In the genomic region with DNA sequence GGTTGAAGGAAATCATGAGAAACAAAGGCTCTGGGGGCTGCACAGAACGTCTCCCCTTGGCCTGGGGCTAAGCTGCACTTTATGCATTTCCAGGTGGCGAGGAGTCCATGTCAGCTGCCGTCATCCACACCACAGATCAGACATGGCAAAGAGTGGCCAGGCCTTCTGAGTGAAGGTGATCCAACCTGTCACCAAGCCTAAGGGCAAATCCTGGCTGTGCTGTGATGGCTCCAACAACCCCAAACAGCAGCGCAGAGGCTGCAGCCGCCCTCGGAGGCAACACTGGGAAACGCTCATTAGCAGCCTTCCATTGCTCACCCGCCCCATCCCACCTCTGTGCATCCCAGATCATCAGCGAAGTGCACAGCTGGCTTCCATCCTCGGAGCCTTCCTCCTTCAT, we compare ENCODE assay signal across 25 cellular contexts.
"Had no signal": no experiment of that assay in that cellular context is flagged by ENCODE, and none has a peak within 500 bp of the region (broad histone marks: within the 10 kb centered on the region; RNA-seq: fewer than 3 reads in every experiment).

No MANE protein-coding gene starts in this region.

- H3K36me3 Mint-ChIP-seq: activated CD4-positive, alpha-beta memory T cell treated with anti-CD3 and anti-CD28 coated beads for 36 hours; activated naive CD4-positive, alpha-beta T cell treated with anti-CD3 and anti-CD28 coated beads, Interleukin-2, amount 50 U/mL, for 72 hours had no signal

- H3K27me3 ChIP-seq: brain microvascular endothelial cell had no signal

- H3K27ac Mint-ChIP-seq: activated CD4-positive, alpha-beta memory T cell treated with anti-CD3 and anti-CD28 coated beads for 36 hours; activated CD4-positive, alpha-beta T cell treated with anti-CD3 and anti-CD28 coated beads, Interleukin-2, amount 10 ng/mL, durations not matched to agents 7 days and 5 days; activated naive CD4-positive, alpha-beta T cell treated with anti-CD3 and anti-CD28 coated beads, Interleukin-2, amount 50 U/mL, for 72 hours; activated naive CD8-positive, alpha-beta T cell treated with anti-CD3 and anti-CD28 coated beads, Interleukin-2, amount 50 U/mL, for 24 hours had no signal

- H3K4me3 Mint-ChIP-seq: activated CD4-positive, alpha-beta memory T cell treated with anti-CD3 and anti-CD28 coated beads for 36 hours; activated CD4-positive, alpha-beta T cell treated with anti-CD3 and anti-CD28 coated beads, Interleukin-2, amount 10 ng/mL, durations not matched to agents 7 days and 5 days; activated naive CD8-positive, alpha-beta T cell treated with anti-CD3 and anti-CD28 coated beads, Interleukin-2, amount 50 U/mL, for 24 hours; activated T-cell treated with anti-CD3 and anti-CD28 coated beads, Interleukin-2, amount 50 U/mL, for 4 hours had no signal

- H3K4me3 ChIP-seq: cardiac muscle cell, PC-9 had no signal

- H3K4me2 ChIP-seq: KMS-11, PC-9 had no signal

- H3K27ac ChIP-seq: brain microvascular endothelial cell, cardiac muscle cell, KMS-11, PC-9 had no signal

- H3K36me3 ChIP-seq: brain microvascular endothelial cell, cardiac muscle cell had no signal

- DNase-seq: activated CD4-positive, alpha-beta memory T cell treated with anti-CD3 and anti-CD28 coated beads for 36 hours; activated CD4-positive, alpha-beta T cell treated with anti-CD3 and anti-CD28 coated beads, Interleukin-2, amount 10 ng/mL, durations not matched to agents 7 days and 5 days; activated CD4-positive, CD25-positive, alpha-beta regulatory T cell; activated CD8-positive, alpha-beta memory T cell treated with anti-CD3 and anti-CD28 coated beads for 24 hours; activated effector memory CD4-positive, alpha-beta T cell treated with anti-CD3 and anti-CD28 coated beads, Interleukin-2, amount 50 U/mL, for 16 hours; activated naive CD4-positive, alpha-beta T cell treated with Interleukin-2 at 50 U/mL for 16 hours; activated naive CD8-positive, alpha-beta T cell treated with anti-CD3 and anti-CD28 coated beads, Interleukin-2, amount 50 U/mL, for 24 hours; activated T-cell treated with anti-CD3 and anti-CD28 coated beads, Interleukin-2, amount 50 U/mL, for 4 hours; amygdala; brain microvascular endothelial cell; NCI-H1092; NCI-H1436; NCI-H1694 treated with DMSO at 0.1 percent for 48 hours; NCI-H2081; NCI-H2227 treated with DMSO at 0.1 percent for 48 hours; NCI-H446 treated with DMSO at 0.1 percent for 48 hours; NCI-H524 treated with DMSO at 0.1 percent for 48 hours; NCI-H82; PC-9; SIG-M5; T-helper 2 cell; T1000 had no signal

- H3K9ac ChIP-seq: KMS-11 had no signal

- H3K9me3 Mint-ChIP-seq: activated CD4-positive, alpha-beta memory T cell treated with anti-CD3 and anti-CD28 coated beads for 36 hours; activated CD4-positive, alpha-beta T cell treated with anti-CD3 and anti-CD28 coated beads, Interleukin-2, amount 10 ng/mL, durations not matched to agents 7 days and 5 days; activated naive CD4-positive, alpha-beta T cell treated with anti-CD3 and anti-CD28 coated beads, Interleukin-2, amount 50 U/mL, for 72 hours; activated naive CD8-positive, alpha-beta T cell treated with anti-CD3 and anti-CD28 coated beads, Interleukin-2, amount 50 U/mL, for 24 hours; activated T-cell treated with anti-CD3 and anti-CD28 coated beads, Interleukin-2, amount 50 U/mL, for 4 hours had no signal

- H2AFZ ChIP-seq: PC-9 had no signal

- H3K4me1 Mint-ChIP-seq: activated CD4-positive, alpha-beta T cell treated with anti-CD3 and anti-CD28 coated beads, Interleukin-2, amount 10 ng/mL, durations not matched to agents 7 days and 5 days; activated naive CD8-positive, alpha-beta T cell treated with anti-CD3 and anti-CD28 coated beads, Interleukin-2, amount 50 U/mL, for 24 hours had no signal

- H3K27me3 Mint-ChIP-seq: activated CD4-positive, alpha-beta memory T cell treated with anti-CD3 and anti-CD28 coated beads for 36 hours; activated naive CD8-positive, alpha-beta T cell treated with anti-CD3 and anti-CD28 coated beads, Interleukin-2, amount 50 U/mL, for 24 hours had no signal

- ATAC-seq: activated naive CD4-positive, alpha-beta T cell treated with anti-CD3 and anti-CD28 coated beads, Interleukin-2, amount 50 U/mL, for 72 hours; activated naive CD8-positive, alpha-beta T cell treated with anti-CD3 and anti-CD28 coated beads, Interleukin-2, amount 50 U/mL, for 24 hours; activated T-cell treated with anti-CD3 and anti-CD28 coated beads, Interleukin-2, amount 50 U/mL, for 4 hours had no signal
